1 cellular context compared by ENCODE assay signal in the genomic region with DNA sequence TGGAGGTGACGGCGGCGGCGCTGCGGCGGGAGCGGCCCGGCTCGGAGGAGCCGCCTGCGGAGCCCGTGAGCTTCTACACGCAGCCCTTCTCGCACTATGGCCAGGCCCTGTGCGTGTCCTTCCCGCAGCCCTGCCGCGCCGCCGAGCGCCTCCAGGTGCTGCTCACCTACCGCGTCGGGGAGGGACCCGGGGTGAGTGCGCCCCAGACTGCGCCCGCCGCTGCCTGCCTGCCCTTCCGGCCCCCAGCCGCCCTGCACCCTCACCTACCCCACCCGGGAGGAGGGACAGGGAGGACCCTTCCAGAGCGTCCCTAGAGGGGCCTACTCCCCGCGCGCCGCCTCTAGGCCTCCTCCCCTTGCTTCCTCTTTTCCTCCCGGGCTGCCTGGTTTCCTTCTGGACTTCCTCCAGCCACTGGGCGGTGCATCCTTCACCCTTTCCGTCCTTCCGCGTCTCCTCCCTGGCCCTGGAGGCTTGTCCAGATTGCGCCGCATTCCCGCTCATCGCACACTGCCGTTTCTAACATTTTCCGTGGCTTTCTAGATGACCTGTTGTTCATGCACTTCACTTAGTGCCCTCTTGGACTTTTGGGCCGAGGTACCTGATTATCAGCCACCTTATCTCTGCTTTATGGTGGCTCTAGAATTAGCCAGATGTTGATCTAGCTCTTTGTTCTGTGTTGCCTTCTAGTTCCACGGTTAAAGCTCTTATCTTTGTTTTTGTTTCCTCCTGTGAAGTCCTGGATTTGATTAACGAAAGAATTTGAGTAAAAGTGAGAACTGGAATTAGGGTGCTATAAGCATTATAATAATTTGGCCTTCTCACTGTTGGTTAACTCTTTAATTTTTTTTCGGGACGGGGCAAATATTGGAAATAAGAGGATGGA.
TF ChIP-seq lines count a peak whose summit lies in the region.

No MANE protein-coding gene starts in this region.

TF ChIP-seq in HepG2, 621 proteins besides CTCF, POLR2A, EP300 and RAD21 (continued from another document and continues in another):
- TF ChIP-seq, protein P1, sequence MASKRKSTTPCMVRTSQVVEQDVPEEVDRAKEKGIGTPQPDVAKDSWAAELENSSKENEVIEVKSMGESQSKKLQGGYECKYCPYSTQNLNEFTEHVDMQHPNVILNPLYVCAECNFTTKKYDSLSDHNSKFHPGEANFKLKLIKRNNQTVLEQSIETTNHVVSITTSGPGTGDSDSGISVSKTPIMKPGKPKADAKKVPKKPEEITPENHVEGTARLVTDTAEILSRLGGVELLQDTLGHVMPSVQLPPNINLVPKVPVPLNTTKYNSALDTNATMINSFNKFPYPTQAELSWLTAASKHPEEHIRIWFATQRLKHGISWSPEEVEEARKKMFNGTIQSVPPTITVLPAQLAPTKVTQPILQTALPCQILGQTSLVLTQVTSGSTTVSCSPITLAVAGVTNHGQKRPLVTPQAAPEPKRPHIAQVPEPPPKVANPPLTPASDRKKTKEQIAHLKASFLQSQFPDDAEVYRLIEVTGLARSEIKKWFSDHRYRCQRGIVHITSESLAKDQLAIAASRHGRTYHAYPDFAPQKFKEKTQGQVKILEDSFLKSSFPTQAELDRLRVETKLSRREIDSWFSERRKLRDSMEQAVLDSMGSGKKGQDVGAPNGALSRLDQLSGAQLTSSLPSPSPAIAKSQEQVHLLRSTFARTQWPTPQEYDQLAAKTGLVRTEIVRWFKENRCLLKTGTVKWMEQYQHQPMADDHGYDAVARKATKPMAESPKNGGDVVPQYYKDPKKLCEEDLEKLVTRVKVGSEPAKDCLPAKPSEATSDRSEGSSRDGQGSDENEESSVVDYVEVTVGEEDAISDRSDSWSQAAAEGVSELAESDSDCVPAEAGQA (IDR thresholded peaks at IDR 0.05; ENCODE audit: low read depth) = no peak
- TF ChIP-seq, protein P1 (CRISPR knock-in tag; IDR thresholded peaks at IDR 0.05; ENCODE audit: borderline replicate concordance) = 0 out of 2 replicates have a peak, but pooled peaks have one; percentile 57
- TF ChIP-seq, protein P2, sequence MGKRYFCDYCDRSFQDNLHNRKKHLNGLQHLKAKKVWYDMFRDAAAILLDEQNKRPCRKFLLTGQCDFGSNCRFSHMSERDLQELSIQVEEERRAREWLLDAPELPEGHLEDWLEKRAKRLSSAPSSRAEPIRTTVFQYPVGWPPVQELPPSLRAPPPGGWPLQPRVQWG (CRISPR knock-in tag; IDR thresholded peaks at IDR 0.05; ENCODE audit: borderline replicate concordance, low read depth) = no peak
- TF ChIP-seq ZNF263 (CRISPR knock-in tag; IDR thresholded peaks at IDR 0.05) (peak; percentile 99), ETV6 (CRISPR knock-in tag; conservative IDR thresholded peaks at IDR 0.05) (peak; percentile 81; the same call in 1 of the 2 replicates), MXD4 (CRISPR knock-in tag; IDR thresholded peaks at IDR 0.05) (no peak), JARID2 (CRISPR knock-in tag; IDR thresholded peaks at IDR 0.05; ENCODE audit: insufficient replicate concordance) (peak; percentile 42), TGIF2 (CRISPR knock-in tag; IDR thresholded peaks at IDR 0.05) (no peak), ETV5 (CRISPR knock-in tag; IDR thresholded peaks at IDR 0.05; ENCODE audit: borderline replicate concordance) (no peak; the same call in 1 of the 2 replicates), HHEX (CRISPR knock-in tag; IDR thresholded peaks at IDR 0.05) (no peak), ZZZ3 (CRISPR knock-in tag; IDR thresholded peaks at IDR 0.05; ENCODE audit: borderline replicate concordance) (no peak), NBN (conservative IDR thresholded peaks at IDR 0.05) (no peak), ZNF383 (CRISPR knock-in tag; IDR thresholded peaks at IDR 0.05; ENCODE audit: borderline replicate concordance) (no peak), ATAD3A (CRISPR knock-in tag; IDR thresholded peaks at IDR 0.05) (no peak), ZNF569 (CRISPR knock-in tag; IDR thresholded peaks at IDR 0.05; ENCODE audit: borderline replicate concordance) (no peak), POLR2AphosphoS5 (IDR thresholded peaks at IDR 0.05; ENCODE audit: low read depth, low read length) (no peak), NAIF1 (CRISPR knock-in tag; IDR thresholded peaks at IDR 0.05; ENCODE audit: borderline replicate concordance) (peak; percentile 58; the same call in 1 of the 2 replicates), RBFOX2 (IDR thresholded peaks at IDR 0.05; ENCODE audit: low read depth, low read length) (peak; percentile 87), ZNF766 (CRISPR knock-in tag; IDR thresholded peaks at IDR 0.05; ENCODE audit: borderline replicate concordance) (no peak; the same call in 1 of the 2 replicates), ZNF883 (CRISPR knock-in tag; IDR thresholded peaks at IDR 0.05; ENCODE audit: not compliant biosample characterization) (peak; percentile 17), ZNF274 (CRISPR knock-in tag; IDR thresholded peaks at IDR 0.05) (peak; percentile 70), FLYWCH1 (CRISPR knock-in tag; IDR thresholded peaks at IDR 0.05) (no peak), SMARCE1 (IDR thresholded peaks at IDR 0.05; ENCODE audit: borderline replicate concordance) (no peak), ELF3 (CRISPR knock-in tag; IDR thresholded peaks at IDR 0.05) (peak; percentile 59), KLF15 (CRISPR knock-in tag; IDR thresholded peaks at IDR 0.05; ENCODE audit: borderline replicate concordance) (no peak)
- TF ChIP-seq, protein P3, sequence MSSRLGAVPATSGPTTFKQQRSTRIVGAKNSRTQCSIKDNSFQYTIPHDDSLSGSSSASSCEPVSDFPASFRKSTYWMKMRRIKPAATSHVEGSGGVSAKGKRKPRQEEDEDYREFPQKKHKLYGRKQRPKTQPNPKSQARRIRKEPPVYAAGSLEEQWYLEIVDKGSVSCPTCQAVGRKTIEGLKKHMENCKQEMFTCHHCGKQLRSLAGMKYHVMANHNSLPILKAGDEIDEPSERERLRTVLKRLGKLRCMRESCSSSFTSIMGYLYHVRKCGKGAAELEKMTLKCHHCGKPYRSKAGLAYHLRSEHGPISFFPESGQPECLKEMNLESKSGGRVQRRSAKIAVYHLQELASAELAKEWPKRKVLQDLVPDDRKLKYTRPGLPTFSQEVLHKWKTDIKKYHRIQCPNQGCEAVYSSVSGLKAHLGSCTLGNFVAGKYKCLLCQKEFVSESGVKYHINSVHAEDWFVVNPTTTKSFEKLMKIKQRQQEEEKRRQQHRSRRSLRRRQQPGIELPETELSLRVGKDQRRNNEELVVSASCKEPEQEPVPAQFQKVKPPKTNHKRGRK (CRISPR knock-in tag; IDR thresholded peaks at IDR 0.05) = no peak
- TF ChIP-seq, protein P4, sequence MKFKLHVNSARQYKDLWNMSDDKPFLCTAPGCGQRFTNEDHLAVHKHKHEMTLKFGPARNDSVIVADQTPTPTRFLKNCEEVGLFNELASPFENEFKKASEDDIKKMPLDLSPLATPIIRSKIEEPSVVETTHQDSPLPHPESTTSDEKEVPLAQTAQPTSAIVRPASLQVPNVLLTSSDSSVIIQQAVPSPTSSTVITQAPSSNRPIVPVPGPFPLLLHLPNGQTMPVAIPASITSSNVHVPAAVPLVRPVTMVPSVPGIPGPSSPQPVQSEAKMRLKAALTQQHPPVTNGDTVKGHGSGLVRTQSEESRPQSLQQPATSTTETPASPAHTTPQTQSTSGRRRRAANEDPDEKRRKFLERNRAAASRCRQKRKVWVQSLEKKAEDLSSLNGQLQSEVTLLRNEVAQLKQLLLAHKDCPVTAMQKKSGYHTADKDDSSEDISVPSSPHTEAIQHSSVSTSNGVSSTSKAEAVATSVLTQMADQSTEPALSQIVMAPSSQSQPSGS (CRISPR knock-in tag; IDR thresholded peaks at IDR 0.05) = no peak; the same call in 1 of the 2 replicates
- TF ChIP-seq, protein P5, sequence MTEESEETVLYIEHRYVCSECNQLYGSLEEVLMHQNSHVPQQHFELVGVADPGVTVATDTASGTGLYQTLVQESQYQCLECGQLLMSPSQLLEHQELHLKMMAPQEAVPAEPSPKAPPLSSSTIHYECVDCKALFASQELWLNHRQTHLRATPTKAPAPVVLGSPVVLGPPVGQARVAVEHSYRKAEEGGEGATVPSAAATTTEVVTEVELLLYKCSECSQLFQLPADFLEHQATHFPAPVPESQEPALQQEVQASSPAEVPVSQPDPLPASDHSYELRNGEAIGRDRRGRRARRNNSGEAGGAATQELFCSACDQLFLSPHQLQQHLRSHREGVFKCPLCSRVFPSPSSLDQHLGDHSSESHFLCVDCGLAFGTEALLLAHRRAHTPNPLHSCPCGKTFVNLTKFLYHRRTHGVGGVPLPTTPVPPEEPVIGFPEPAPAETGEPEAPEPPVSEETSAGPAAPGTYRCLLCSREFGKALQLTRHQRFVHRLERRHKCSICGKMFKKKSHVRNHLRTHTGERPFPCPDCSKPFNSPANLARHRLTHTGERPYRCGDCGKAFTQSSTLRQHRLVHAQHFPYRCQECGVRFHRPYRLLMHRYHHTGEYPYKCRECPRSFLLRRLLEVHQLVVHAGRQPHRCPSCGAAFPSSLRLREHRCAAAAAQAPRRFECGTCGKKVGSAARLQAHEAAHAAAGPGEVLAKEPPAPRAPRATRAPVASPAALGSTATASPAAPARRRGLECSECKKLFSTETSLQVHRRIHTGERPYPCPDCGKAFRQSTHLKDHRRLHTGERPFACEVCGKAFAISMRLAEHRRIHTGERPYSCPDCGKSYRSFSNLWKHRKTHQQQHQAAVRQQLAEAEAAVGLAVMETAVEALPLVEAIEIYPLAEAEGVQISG (CRISPR knock-in tag; IDR thresholded peaks at IDR 0.05) = peak; percentile 71
- TF ChIP-seq, protein P6, sequence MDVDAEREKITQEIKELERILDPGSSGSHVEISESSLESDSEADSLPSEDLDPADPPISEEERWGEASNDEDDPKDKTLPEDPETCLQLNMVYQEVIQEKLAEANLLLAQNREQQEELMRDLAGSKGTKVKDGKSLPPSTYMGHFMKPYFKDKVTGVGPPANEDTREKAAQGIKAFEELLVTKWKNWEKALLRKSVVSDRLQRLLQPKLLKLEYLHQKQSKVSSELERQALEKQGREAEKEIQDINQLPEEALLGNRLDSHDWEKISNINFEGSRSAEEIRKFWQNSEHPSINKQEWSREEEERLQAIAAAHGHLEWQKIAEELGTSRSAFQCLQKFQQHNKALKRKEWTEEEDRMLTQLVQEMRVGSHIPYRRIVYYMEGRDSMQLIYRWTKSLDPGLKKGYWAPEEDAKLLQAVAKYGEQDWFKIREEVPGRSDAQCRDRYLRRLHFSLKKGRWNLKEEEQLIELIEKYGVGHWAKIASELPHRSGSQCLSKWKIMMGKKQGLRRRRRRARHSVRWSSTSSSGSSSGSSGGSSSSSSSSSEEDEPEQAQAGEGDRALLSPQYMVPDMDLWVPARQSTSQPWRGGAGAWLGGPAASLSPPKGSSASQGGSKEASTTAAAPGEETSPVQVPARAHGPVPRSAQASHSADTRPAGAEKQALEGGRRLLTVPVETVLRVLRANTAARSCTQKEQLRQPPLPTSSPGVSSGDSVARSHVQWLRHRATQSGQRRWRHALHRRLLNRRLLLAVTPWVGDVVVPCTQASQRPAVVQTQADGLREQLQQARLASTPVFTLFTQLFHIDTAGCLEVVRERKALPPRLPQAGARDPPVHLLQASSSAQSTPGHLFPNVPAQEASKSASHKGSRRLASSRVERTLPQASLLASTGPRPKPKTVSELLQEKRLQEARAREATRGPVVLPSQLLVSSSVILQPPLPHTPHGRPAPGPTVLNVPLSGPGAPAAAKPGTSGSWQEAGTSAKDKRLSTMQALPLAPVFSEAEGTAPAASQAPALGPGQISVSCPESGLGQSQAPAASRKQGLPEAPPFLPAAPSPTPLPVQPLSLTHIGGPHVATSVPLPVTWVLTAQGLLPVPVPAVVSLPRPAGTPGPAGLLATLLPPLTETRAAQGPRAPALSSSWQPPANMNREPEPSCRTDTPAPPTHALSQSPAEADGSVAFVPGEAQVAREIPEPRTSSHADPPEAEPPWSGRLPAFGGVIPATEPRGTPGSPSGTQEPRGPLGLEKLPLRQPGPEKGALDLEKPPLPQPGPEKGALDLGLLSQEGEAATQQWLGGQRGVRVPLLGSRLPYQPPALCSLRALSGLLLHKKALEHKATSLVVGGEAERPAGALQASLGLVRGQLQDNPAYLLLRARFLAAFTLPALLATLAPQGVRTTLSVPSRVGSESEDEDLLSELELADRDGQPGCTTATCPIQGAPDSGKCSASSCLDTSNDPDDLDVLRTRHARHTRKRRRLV (CRISPR knock-in tag; IDR thresholded peaks at IDR 0.05) = no peak
- TF ChIP-seq, protein P7, sequence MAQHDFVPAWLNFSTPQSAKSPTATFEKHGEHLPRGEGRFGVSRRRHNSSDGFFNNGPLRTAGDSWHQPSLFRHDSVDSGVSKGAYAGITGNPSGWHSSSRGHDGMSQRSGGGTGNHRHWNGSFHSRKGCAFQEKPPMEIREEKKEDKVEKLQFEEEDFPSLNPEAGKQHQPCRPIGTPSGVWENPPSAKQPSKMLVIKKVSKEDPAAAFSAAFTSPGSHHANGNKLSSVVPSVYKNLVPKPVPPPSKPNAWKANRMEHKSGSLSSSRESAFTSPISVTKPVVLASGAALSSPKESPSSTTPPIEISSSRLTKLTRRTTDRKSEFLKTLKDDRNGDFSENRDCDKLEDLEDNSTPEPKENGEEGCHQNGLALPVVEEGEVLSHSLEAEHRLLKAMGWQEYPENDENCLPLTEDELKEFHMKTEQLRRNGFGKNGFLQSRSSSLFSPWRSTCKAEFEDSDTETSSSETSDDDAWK (CRISPR knock-in tag; IDR thresholded peaks at IDR 0.05) = no peak
- TF ChIP-seq, protein P8, sequence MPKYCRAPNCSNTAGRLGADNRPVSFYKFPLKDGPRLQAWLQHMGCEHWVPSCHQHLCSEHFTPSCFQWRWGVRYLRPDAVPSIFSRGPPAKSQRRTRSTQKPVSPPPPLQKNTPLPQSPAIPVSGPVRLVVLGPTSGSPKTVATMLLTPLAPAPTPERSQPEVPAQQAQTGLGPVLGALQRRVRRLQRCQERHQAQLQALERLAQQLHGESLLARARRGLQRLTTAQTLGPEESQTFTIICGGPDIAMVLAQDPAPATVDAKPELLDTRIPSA (CRISPR knock-in tag; IDR thresholded peaks at IDR 0.05; ENCODE audit: borderline replicate concordance) = no peak
- TF ChIP-seq, protein P9, sequence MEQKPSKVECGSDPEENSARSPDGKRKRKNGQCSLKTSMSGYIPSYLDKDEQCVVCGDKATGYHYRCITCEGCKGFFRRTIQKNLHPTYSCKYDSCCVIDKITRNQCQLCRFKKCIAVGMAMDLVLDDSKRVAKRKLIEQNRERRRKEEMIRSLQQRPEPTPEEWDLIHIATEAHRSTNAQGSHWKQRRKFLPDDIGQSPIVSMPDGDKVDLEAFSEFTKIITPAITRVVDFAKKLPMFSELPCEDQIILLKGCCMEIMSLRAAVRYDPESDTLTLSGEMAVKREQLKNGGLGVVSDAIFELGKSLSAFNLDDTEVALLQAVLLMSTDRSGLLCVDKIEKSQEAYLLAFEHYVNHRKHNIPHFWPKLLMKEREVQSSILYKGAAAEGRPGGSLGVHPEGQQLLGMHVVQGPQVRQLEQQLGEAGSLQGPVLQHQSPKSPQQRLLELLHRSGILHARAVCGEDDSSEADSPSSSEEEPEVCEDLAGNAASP (CRISPR knock-in tag; IDR thresholded peaks at IDR 0.05; ENCODE audit: borderline replicate concordance) = no peak
